Comparison of ENCODE assay signal across 1 cellular context in genomic region chr14:105322791-105323556, GRCh38.
TF ChIP-seq lines count a peak whose summit lies in the region.

No MANE protein-coding gene starts in this region.

TF ChIP-seq in H1, 55 proteins besides CTCF, POLR2A, EP300 and RAD21 (continued from another document):
- TF ChIP-seq CREB1 (IDR thresholded peaks at IDR 0.05), result no peak
- no peak for TF ChIP-seq NRF1 (IDR thresholded peaks at IDR 0.05; ENCODE audit: low read depth, low read length)
- TF ChIP-seq SRF (IDR thresholded peaks at IDR 0.05; ENCODE audit: low read depth, low read length), result no peak
- TF ChIP-seq SP1 (IDR thresholded peaks at IDR 0.05; ENCODE audit: low read depth, low read length), result no peak
- TF ChIP-seq BACH1 (IDR thresholded peaks at IDR 0.05; ENCODE audit: low read length), result no peak
- no peak for TF ChIP-seq TAF1 (IDR thresholded peaks at IDR 0.05; ENCODE audit: low read depth, low read length)
- TF ChIP-seq USF2 (IDR thresholded peaks at IDR 0.05; ENCODE audit: low read length), result no peak
- TF ChIP-seq CHD2 (IDR thresholded peaks at IDR 0.05; ENCODE audit: low read length), result no peak
- no peak for TF ChIP-seq KDM4A (IDR thresholded peaks at IDR 0.05; ENCODE audit: low read depth, low read length, severe bottlenecking)
TF ChIP-seq in H1: peak in this region for 0.
